In genomic region chr19:5563008-5563431, GRCh38 we compare ENCODE assay signal across 27 cellular contexts. TPM values are rescaled to one million over a fixed set of nuclear protein-coding genes. Genes with fewer than 3 reads are reported as not detected.
DNase-seq lines count a peak whose midpoint lies in the region; ATAC-seq, FAIRE-seq and TF ChIP-seq lines count a peak whose summit lies in the region.
"Had no signal": no experiment of that assay in that cellular context is flagged by ENCODE, and none has a peak within 500 bp of the region (broad histone marks: within the 10 kb centered on the region; RNA-seq: fewer than 3 reads in every experiment).

No MANE protein-coding gene starts in this region.

- H3K9me2 ChIP-seq in SK-N-SH, result no peaks in the 10 kb centered on the region

- H3K27me3 ChIP-seq in SK-N-SH (ENCODE audit: insufficient read depth), result peaks cover 25% of the 10 kb centered on the region
- peaks cover 0 to 13% (median 11%) of the 10 kb centered on the region in 4 experiments; a peak in 6 of 7 replicates for H3K27me3 ChIP-seq in H1 (replicated peaks in 1 of 4; ENCODE audit: control insufficient read depth in 3 of 4, extremely low read depth in 1 of 4, insufficient read depth in 3 of 4, low read length in 3 of 4)
- H3K27me3 ChIP-seq: BLaER1 treated with 17β-estradiol and CSF1 and Interleukin-3, amounts not matched to agents 10 nM and 100 nM had no signal

- H3K4me1 ChIP-seq in SK-N-SH (ENCODE audit: control insufficient read depth in 1 of 2, insufficient read depth in 2 of 2, low read depth in 1 of 2, low read length in 1 of 2) (no peaks in the 10 kb centered on the region; a peak in 1 of 4 replicates), H1 (replicated peaks in 1 of 4; ENCODE audit: control insufficient read depth in 3 of 4, insufficient read depth in 4 of 4, low read length in 3 of 4) (peaks cover 0 to 9% (median 3%) of the 10 kb centered on the region in 4 experiments; a peak in 3 of 7 replicates)
- H3K4me1 ChIP-seq: right atrium auricular region had no signal

- TF ChIP-seq EP300 in SK-N-SH (IDR thresholded peaks at IDR 0.05; ENCODE audit: borderline replicate concordance in 1 of 2, low read depth in 1 of 2, low read length in 1 of 2), result no peak
- no peak for TF ChIP-seq EP300 in H1 (IDR thresholded peaks at IDR 0.05; ENCODE audit: borderline replicate concordance in 1 of 2, low read depth in 2 of 2, low read length in 2 of 2)

- DNase-seq in SK-N-SH (peak; percentile 56), HFF-Myc (ENCODE audit: extremely low read depth, low read depth) (no peak), H1 (ENCODE audit: low read depth in 1 of 2, low spot score in 2 of 2) (peak in 1 of 2 experiments; percentile 66), type B pancreatic cell (ENCODE audit: extremely low spot score, unreplicated experiment) (no peak), dedifferentiated amniotic fluid mesenchymal stem cell (ENCODE audit: extremely low spot score) (no peak)
- no peak for DNase-seq in effector memory CD8-positive, alpha-beta T cell
- DNase-seq: activated CD4-positive, alpha-beta T cell treated with anti-CD3 and anti-CD28 coated beads for 1 hour; activated CD8-positive, alpha-beta memory T cell treated with anti-CD3 and anti-CD28 coated beads for 24 hours; activated naive CD4-positive, alpha-beta T cell treated with anti-CD3 and anti-CD28 coated beads, Interleukin-2, amount 10 ng/mL, durations not matched to agents 7 days and 5 days; activated T-cell treated with anti-CD3 and anti-CD28 coated beads, Interleukin-2, amount 50 U/mL, for 24 hours; GM23248; KG1; left colon; naive B cell; NCI-H1694; NCI-H526 treated with DMSO at 0.1 percent for 48 hours; OCI-M1; SHP77; stimulated activated naive CD8-positive, alpha-beta T cell treated with anti-CD3 and anti-CD28 coated beads, Interleukin-15, amount 100 ng/mL, for 72 hours had no signal

- peak overlapping the region; percentile 53 for H3K27ac Mint-ChIP-seq in type B pancreatic cell
- H3K27ac Mint-ChIP-seq in effector memory CD8-positive, alpha-beta T cell, result no peak overlapping the region
- H3K27ac Mint-ChIP-seq: activated naive CD4-positive, alpha-beta T cell treated with anti-CD3 and anti-CD28 coated beads, Interleukin-2, amount 10 ng/mL, durations not matched to agents 7 days and 5 days; activated T-cell treated with anti-CD3 and anti-CD28 coated beads, Interleukin-2, amount 50 U/mL, for 24 hours; stimulated activated naive CD8-positive, alpha-beta T cell treated with anti-CD3 and anti-CD28 coated beads, Interleukin-15, amount 100 ng/mL, for 72 hours had no signal

- CTCF ChIA-PET in SK-N-SH (lab: Yijun Ruan, JAX), result interaction anchor here (0.6 to 1.6 kb wide), 7 partner anchors 9 to 68 kb away, joined by 3 to 8 read pairs (median 4); no protein-coding TSS in a partner anchor
- CTCF ChIA-PET in H1 (lab: Charles Lee; ENCODE audit: partially characterized antibody), result interaction anchor here (0.7 to 12.1 kb wide), 16 partner anchors 8 to 182 kb away, joined by 3 to 206 read pairs (median 5); no protein-coding TSS in a partner anchor

- no peak overlapping the region for H2AK5ac ChIP-seq in H1 (ENCODE audit: low read depth, low read length)

- H4K5ac ChIP-seq in H1 (ENCODE audit: insufficient read length, low read depth, low read length), result no peak overlapping the region

- H3K14ac ChIP-seq in H1 (ENCODE audit: insufficient read length), result no peak overlapping the region

- POLR2A ChIA-PET in SK-N-SH (lab: Yijun Ruan, JAX) (no interaction called here), H1 (lab: Charles Lee; ENCODE audit: partially characterized antibody) (interaction anchor here (0.9 kb wide), 1 partner anchor 24 kb away, joined by 5 read pairs; no protein-coding TSS in a partner anchor)

- H2BK15ac ChIP-seq in H1 (ENCODE audit: low read length), result no peak overlapping the region

- H3K36me3 ChIP-seq in SK-N-SH (replicated peaks in 1 of 2; ENCODE audit: control insufficient read depth in 1 of 2, insufficient read depth in 2 of 2, low read length in 1 of 2), result no peaks in the 10 kb centered on the region
- no peaks in the 10 kb centered on the region for H3K36me3 ChIP-seq in H1 (ENCODE audit: control insufficient read depth in 2 of 4, insufficient read depth in 4 of 4, low read length in 3 of 4)
- H3K36me3 ChIP-seq: BLaER1 treated with 17β-estradiol and CSF1 and Interleukin-3, amounts not matched to agents 10 nM and 100 nM; right atrium auricular region had no signal

- H4K20me1 ChIP-seq in SK-N-SH (ENCODE audit: insufficient read depth) (no peaks in the 10 kb centered on the region), H1 (replicated peaks in 1 of 2; ENCODE audit: control insufficient read depth in 1 of 2, insufficient read depth in 2 of 2, low read length in 2 of 2) (no peaks in the 10 kb centered on the region)

- no peak overlapping the region for H2BK120ac ChIP-seq in H1 (replicated peaks; ENCODE audit: low read depth, low read length)

- H3K36me3 Mint-ChIP-seq in type B pancreatic cell, result no peaks in the 10 kb centered on the region
- H3K36me3 Mint-ChIP-seq in effector memory CD8-positive, alpha-beta T cell (ENCODE audit: insufficient read depth), result peaks cover 5% of the 10 kb centered on the region
- H3K36me3 Mint-ChIP-seq: activated naive CD4-positive, alpha-beta T cell treated with anti-CD3 and anti-CD28 coated beads, Interleukin-2, amount 10 ng/mL, durations not matched to agents 7 days and 5 days had no signal

- no peaks in the 10 kb centered on the region for H3K79me2 ChIP-seq in SK-N-SH (ENCODE audit: insufficient read depth)
- no peaks in the 10 kb centered on the region for H3K79me2 ChIP-seq in H1 (ENCODE audit: control insufficient read depth in 1 of 2, insufficient read depth in 2 of 2, low read length in 2 of 2)

- H3K27ac ChIP-seq in SK-N-SH (ENCODE audit: low read depth in 2 of 2, low read length in 1 of 2) (no peak overlapping the region), H1 (ENCODE audit: low read depth, low read length) (no peak overlapping the region)
- H3K27ac ChIP-seq: GM23248, right atrium auricular region, tibial nerve had no signal

- no peak overlapping the region for H3K18ac ChIP-seq in H1 (ENCODE audit: extremely low read depth, low read length)

- H2AFZ ChIP-seq in SK-N-SH (ENCODE audit: low read depth) (no peak overlapping the region), H1 (ENCODE audit: low read length) (no peak overlapping the region)
- H2AFZ ChIP-seq: GM23248 had no signal

- peak overlapping the region; percentile 80; the same call in 1 of the 2 replicates for H2BK20ac ChIP-seq in H1 (ENCODE audit: low read length)

- no peaks in the 10 kb centered on the region for H3K9me3 Mint-ChIP-seq in type B pancreatic cell
- no peaks in the 10 kb centered on the region for H3K9me3 Mint-ChIP-seq in effector memory CD8-positive, alpha-beta T cell

- H3K23me2 ChIP-seq in H1 (ENCODE audit: low read depth, low read length), result peaks cover 4% of the 10 kb centered on the region; the same call in 1 of the 2 replicates

- H2BK12ac ChIP-seq in H1 (ENCODE audit: low read depth, low read length), result peak overlapping the region; percentile 50; the same call in 1 of the 2 replicates

- H4K91ac ChIP-seq in H1 (replicated peaks; ENCODE audit: insufficient read length, low read length), result no peak overlapping the region

- no peaks in the 10 kb centered on the region for H3F3A ChIP-seq in SK-N-SH (replicated peaks; ENCODE audit: insufficient read depth)

- H3K9ac ChIP-seq in SK-N-SH (no peak overlapping the region), H1 (replicated peaks in 1 of 4; ENCODE audit: extremely low read depth in 1 of 4, low read depth in 3 of 4, low read length in 3 of 4) (no peak overlapping the region)
- H3K9ac ChIP-seq: BLaER1 treated with 17β-estradiol and CSF1 and Interleukin-3, amounts not matched to agents 10 nM and 100 nM; GM23248 had no signal

- H3K4me3 Mint-ChIP-seq in type B pancreatic cell, result no peak overlapping the region
- no peak overlapping the region for H3K4me3 Mint-ChIP-seq in effector memory CD8-positive, alpha-beta T cell
- H3K4me3 Mint-ChIP-seq: activated naive CD4-positive, alpha-beta T cell treated with anti-CD3 and anti-CD28 coated beads, Interleukin-2, amount 10 ng/mL, durations not matched to agents 7 days and 5 days; activated T-cell treated with anti-CD3 and anti-CD28 coated beads, Interleukin-2, amount 50 U/mL, for 24 hours; naive B cell; stimulated activated naive CD8-positive, alpha-beta T cell treated with anti-CD3 and anti-CD28 coated beads, Interleukin-15, amount 100 ng/mL, for 72 hours had no signal

- no peak for TF ChIP-seq POLR2A in H1 (IDR thresholded peaks at IDR 0.05; ENCODE audit: control extremely low read depth in 1 of 2, low read depth in 2 of 2, low read length in 2 of 2)

- 18% methylated on average over 8 of the region's 8 CpGs for WGBS in SK-N-SH (ENCODE audit: low lambda C conversion rate)
- 61% methylated on average over 7 of the region's 8 CpGs; no CpG with 5 or more reads in 1 of the 2 experiments for WGBS in H1 (ENCODE audit: extremely low coverage in 1 of 2, insufficient coverage in 1 of 2, insufficient read length in 1 of 2, insufficient replicate concordance in 2 of 2, low coverage in 1 of 2, low lambda C conversion rate in 2 of 2, missing lambda C conversion rate in 1 of 2), 2 experiments

- H3K4me3 ChIP-seq in SK-N-SH (ENCODE audit: low read depth in 2 of 2, low read length in 1 of 2) (no peak overlapping the region), HFF-Myc (replicated peaks; ENCODE audit: low read depth, low read length) (no peak overlapping the region), H1 (ENCODE audit: extremely low read depth in 1 of 4, insufficient read depth in 2 of 4, low read depth in 3 of 4, low read length in 4 of 4) (no peak overlapping the region)
- H3K4me3 ChIP-seq: A549; BLaER1 treated with 17β-estradiol and CSF1 and Interleukin-3, amounts not matched to agents 10 nM and 100 nM; GM23248; right atrium auricular region; tibial nerve had no signal

- TF ChIP-seq RAD21 in SK-N-SH (IDR thresholded peaks at IDR 0.05; ENCODE audit: low read length), result no peak
- peak; percentile 24 to 52; a peak in 3 of 4 replicates for TF ChIP-seq RAD21 in H1 (IDR thresholded peaks at IDR 0.05 in 1 of 2, conservative IDR thresholded peaks at IDR 0.05 in 1 of 2; ENCODE audit: low read depth in 2 of 2, low read length in 2 of 2)

- no peaks in the 10 kb centered on the region for H3K79me1 ChIP-seq in H1 (ENCODE audit: low read depth, low read length)

- no peak overlapping the region for H3K4ac ChIP-seq in H1 (replicated peaks; ENCODE audit: insufficient read length, low read depth, low read length)

- H3K23ac ChIP-seq in H1 (ENCODE audit: insufficient read length), result no peak overlapping the region

- TF ChIP-seq CTCF in SK-N-SH (IDR thresholded peaks at IDR 0.05), result no peak
- TF ChIP-seq CTCF in HFF-Myc (IDR thresholded peaks at IDR 0.05; ENCODE audit: low read depth, low read length, missing control alignments), result peak; percentile 26
- peak; percentile 60 to 64 (median 63) for TF ChIP-seq CTCF in H1 (IDR thresholded peaks at IDR 0.05; ENCODE audit: control extremely low read depth in 1 of 3, insufficient read depth in 1 of 3, low read depth in 1 of 3, low read length in 3 of 3)
- TF ChIP-seq CTCF in type B pancreatic cell (conservative IDR thresholded peaks at IDR 0.05), result peak; percentile 31

- no peak overlapping the region for H3K4me2 ChIP-seq in SK-N-SH
- no peak overlapping the region for H3K4me2 ChIP-seq in H1 (ENCODE audit: insufficient read depth in 1 of 2, low read depth in 2 of 2, low read length in 2 of 2)

- peaks cover 6% of the 10 kb centered on the region for H3K27me3 Mint-ChIP-seq in type B pancreatic cell
- H3K27me3 Mint-ChIP-seq in effector memory CD8-positive, alpha-beta T cell, result peaks cover 6 to 43% of the 10 kb centered on the region in 2 donors

- H3K4me1 Mint-ChIP-seq in type B pancreatic cell (ENCODE audit: unreplicated experiment), result peaks cover 12% of the 10 kb centered on the region
- H3K4me1 Mint-ChIP-seq in effector memory CD8-positive, alpha-beta T cell (ENCODE audit: low read depth in 2 of 2), result no peaks in the 10 kb centered on the region
- H3K4me1 Mint-ChIP-seq: activated naive CD4-positive, alpha-beta T cell treated with anti-CD3 and anti-CD28 coated beads, Interleukin-2, amount 10 ng/mL, durations not matched to agents 7 days and 5 days; stimulated activated naive CD8-positive, alpha-beta T cell treated with anti-CD3 and anti-CD28 coated beads, Interleukin-15, amount 100 ng/mL, for 72 hours had no signal

- ATAC-seq in SK-N-SH treated with all-trans-retinoic acid at 6 μM for 48 hours (no peak; the same call in 2 of the 3 replicates), GM21526 (IDR thresholded peaks at IDR 0.05; ENCODE audit: low FRiP score, unreplicated experiment) (no peak)
- ATAC-seq in effector memory CD8-positive, alpha-beta T cell (replicated peaks), result no peak
- ATAC-seq: left colon; stimulated activated naive CD8-positive, alpha-beta T cell treated with anti-CD3 and anti-CD28 coated beads, Interleukin-15, amount 100 ng/mL, for 72 hours had no signal

- H3K56ac ChIP-seq in H1 (replicated peaks; ENCODE audit: insufficient read length, low read depth, low read length), result no peak overlapping the region

- no peak for FAIRE-seq in H1 (lab: Jason Lieb, UNC)
- FAIRE-seq: A549 had no signal

- no peaks in the 10 kb centered on the region for H3K9me3 ChIP-seq in SK-N-SH
- peaks cover 5 to 8% of the 10 kb centered on the region in 2 experiments; a peak in 3 of 4 replicates for H3K9me3 ChIP-seq in H1 (ENCODE audit: insufficient read depth in 2 of 2, low read depth in 1 of 2, low read length in 1 of 2)

- no peak overlapping the region for H2BK5ac ChIP-seq in H1 (ENCODE audit: low read depth, low read length)

- H4K8ac ChIP-seq in H1 (ENCODE audit: extremely low read depth, insufficient read depth, low read length), result no peak overlapping the region

RNA-seq across cellular contexts. Expression of gene TINCR, which starts 4.7 kb away (rescaled TPM):
- polyA plus RNA-seq in SK-N-SH (2012; rRNA removed), result 0.02 and 0.03 TPM in 2 replicates
- polyA plus RNA-seq in SK-N-SH (2012; cell fraction: cytosol; rRNA removed), result 0.03 and 0.07 TPM in 2 replicates
- 0.11 and 0.12 TPM in 2 replicates for polyA plus RNA-seq in SK-N-SH (2012; cell fraction: nucleus; rRNA removed)
- total RNA-seq in H1 (2021; fragmentation: NEBNext Ultra II Directional; extraction: Animal tissue kit (Norgen Biotek cat#: 25700)), result 0.48 and 0.52 TPM in 2 replicates
- 1.2 and 1.4 TPM in 2 replicates for polyA plus RNA-seq in H1 (2011; rRNA removed)
- polyA plus RNA-seq in H1 (2011; cell fraction: cytosol; rRNA removed), result 1.1 TPM
- 0.86 TPM for polyA plus RNA-seq in H1 (2011; cell fraction: nucleus; rRNA removed)
- polyA plus RNA-seq in H1 (2012, experiment 1 of 2), result 0.29 to 0.72 TPM (median 0.65 TPM) in 4 replicates
- polyA plus RNA-seq in H1 (2012, experiment 2 of 2), result 0.77 TPM
- polyA plus RNA-seq in H1 (2013, experiment 1 of 2), result 0.30 TPM
- polyA plus RNA-seq in H1 (2013, experiment 2 of 2), result 0.48 TPM
- polyA minus RNA-seq in H1 (2011; rRNA and poly(A)+ RNA removed), result 0.27 and 0.38 TPM in 2 replicates
- 0.95 TPM for polyA minus RNA-seq in H1 (2011; cell fraction: cytosol; rRNA and poly(A)+ RNA removed)
- not detected for polyA minus RNA-seq in H1 (2011; cell fraction: nucleus; rRNA and poly(A)+ RNA removed)
- total RNA-seq in type B pancreatic cell (ENCODE audit: low replicate concordance), result 9.0 and 52.4 TPM in 2 replicates
- total RNA-seq: dermis microvascular lymphatic vessel endothelial cell, G401 had no signal
- polyA plus RNA-seq: GM23248 had no signal

RNA-seq across cellular contexts. Expression of gene SAFB2, which starts 59.6 kb away (rescaled TPM):
- 20.3 and 37.7 TPM in 2 replicates for polyA plus RNA-seq in SK-N-SH (2012; rRNA removed)
- 20.4 and 21.6 TPM in 2 replicates for polyA plus RNA-seq in SK-N-SH (2012; cell fraction: cytosol; rRNA removed)
- polyA plus RNA-seq in SK-N-SH (2012; cell fraction: nucleus; rRNA removed), result 84.9 and 120 TPM in 2 replicates
- total RNA-seq in H1 (2021; fragmentation: NEBNext Ultra II Directional; extraction: Animal tissue kit (Norgen Biotek cat#: 25700)), result 63.8 and 74.4 TPM in 2 replicates
- 14.8 and 31.1 TPM in 2 replicates for polyA plus RNA-seq in H1 (2011; rRNA removed)
- polyA plus RNA-seq in H1 (2011; cell fraction: cytosol; rRNA removed), result 21.4 TPM
- 72.7 TPM for polyA plus RNA-seq in H1 (2011; cell fraction: nucleus; rRNA removed)
- 40.4 to 68.7 TPM (median 52.6 TPM) in 4 replicates for polyA plus RNA-seq in H1 (2012, experiment 1 of 2)
- polyA plus RNA-seq in H1 (2012, experiment 2 of 2), result 15.1 TPM
- 37.8 TPM for polyA plus RNA-seq in H1 (2013, experiment 1 of 2)
- 31.4 TPM for polyA plus RNA-seq in H1 (2013, experiment 2 of 2)
- polyA minus RNA-seq in H1 (2011; rRNA and poly(A)+ RNA removed), result 13.9 and 21.9 TPM in 2 replicates
- 23.3 TPM for polyA minus RNA-seq in H1 (2011; cell fraction: cytosol; rRNA and poly(A)+ RNA removed)
- 44.7 TPM for polyA minus RNA-seq in H1 (2011; cell fraction: nucleus; rRNA and poly(A)+ RNA removed)
- total RNA-seq in type B pancreatic cell (ENCODE audit: low replicate concordance), result 60.9 and 93.4 TPM in 2 replicates

RNA-seq across cellular contexts. Expression of gene SAFB, which starts 59.9 kb away (rescaled TPM):
- 44.4 and 90.0 TPM in 2 replicates for polyA plus RNA-seq in SK-N-SH (2012; rRNA removed)
- 43.3 and 43.5 TPM in 2 replicates for polyA plus RNA-seq in SK-N-SH (2012; cell fraction: cytosol; rRNA removed)
- 157 and 489 TPM in 2 replicates for polyA plus RNA-seq in SK-N-SH (2012; cell fraction: nucleus; rRNA removed)
- total RNA-seq in H1 (2021; fragmentation: NEBNext Ultra II Directional; extraction: Animal tissue kit (Norgen Biotek cat#: 25700)), result 109 and 110 TPM in 2 replicates
- polyA plus RNA-seq in H1 (2011; rRNA removed), result 27.0 and 69.5 TPM in 2 replicates
- 78.8 TPM for polyA plus RNA-seq in H1 (2011; cell fraction: cytosol; rRNA removed)
- polyA plus RNA-seq in H1 (2011; cell fraction: nucleus; rRNA removed), result 109 TPM
- polyA plus RNA-seq in H1 (2012, experiment 1 of 2), result 76.7 to 104 TPM (median 87.6 TPM) in 4 replicates
- polyA plus RNA-seq in H1 (2012, experiment 2 of 2), result 22.5 TPM
- polyA plus RNA-seq in H1 (2013, experiment 1 of 2), result 49.9 TPM
- polyA plus RNA-seq in H1 (2013, experiment 2 of 2), result 48.6 TPM
- polyA minus RNA-seq in H1 (2011; rRNA and poly(A)+ RNA removed), result 14.9 and 21.3 TPM in 2 replicates
- polyA minus RNA-seq in H1 (2011; cell fraction: cytosol; rRNA and poly(A)+ RNA removed), result 46.4 TPM
- 44.8 TPM for polyA minus RNA-seq in H1 (2011; cell fraction: nucleus; rRNA and poly(A)+ RNA removed)
- 103 and 127 TPM in 2 replicates for total RNA-seq in type B pancreatic cell (ENCODE audit: low replicate concordance)

Comparison
In these comparisons a context has a peak if more than half of its experiments do, and no peak if none do; other contexts are left out.
1. Of the 17 proteins assayed by ChIP-seq in both H1 and SK-N-SH: peak only in H1: CTCF and RAD21; only in SK-N-SH: none; in both: none; in neither: 15.